Comparison of ENCODE assay signal across 10 cellular contexts in genomic region chr3:192449036-192449435, GRCh38.
A peak's percentile ranks its signal among the peaks of the same experiment; 100 is the strongest.
DNase-seq lines count a peak whose midpoint lies in the region; ATAC-seq and TF ChIP-seq lines count a peak whose summit lies in the region.
"Had no signal": no experiment of that assay in that cellular context is flagged by ENCODE, and none has a peak within 500 bp of the region (broad histone marks: within the 10 kb centered on the region; RNA-seq: fewer than 3 reads in every experiment).

No MANE protein-coding gene starts in this region.

- H3K4me1 ChIP-seq in osteoblast (ENCODE audit: insufficient read depth, low read length) (no peaks in the 10 kb centered on the region), ovary (ENCODE audit: insufficient read depth) (no peaks in the 10 kb centered on the region)

- H3K27ac ChIP-seq in osteoblast (ENCODE audit: low read depth, low read length) (no peak overlapping the region), ovary (no peak overlapping the region)

- no peaks in the 10 kb centered on the region for H3K79me2 ChIP-seq in osteoblast (ENCODE audit: insufficient read depth, low read length)

- TF ChIP-seq EP300 in ovary (IDR thresholded peaks at IDR 0.05), result no peak

- no peak for ATAC-seq in HG03039 (IDR thresholded peaks at IDR 0.05; ENCODE audit: unreplicated experiment)

- H2AFZ ChIP-seq in osteoblast (ENCODE audit: low read length), result no peak overlapping the region

- H3K9me3 ChIP-seq in osteoblast (ENCODE audit: low read depth, low read length) (no peaks in the 10 kb centered on the region), ovary (no peaks in the 10 kb centered on the region)

- TF ChIP-seq CTCF in astrocyte of the cerebellum (IDR thresholded peaks at IDR 0.05; ENCODE audit: low read depth, low read length, missing control alignments) (peak; percentile 36), osteoblast (IDR thresholded peaks at IDR 0.05; ENCODE audit: extremely low read depth, low read depth, low read length) (peak; percentile 44), ovary (IDR thresholded peaks at IDR 0.05) (no peak)

- DNase-seq in NCI-H2081 (lab: John Stamatoyannopoulos, UW), result peak; percentile 13 to 45
- no peak for DNase-seq in NCI-H2081 treated with DMSO at 0.1 percent for 48 hours (lab: John Stamatoyannopoulos, UW)
- peak; percentile 13 for DNase-seq in M059J (ENCODE audit: low read depth)
- no peak for DNase-seq in astrocyte of the cerebellum (ENCODE audit: low read depth)
- no peak for DNase-seq in osteoblast (ENCODE audit: insufficient read length, low spot score, missing footprints)
- no peak for DNase-seq in occipital lobe (lab: John Stamatoyannopoulos, UW)
- no peak for DNase-seq in ovary
- DNase-seq: naive B cell, NCI-H1048 had no signal

- no peak overlapping the region for H3K4me3 ChIP-seq in astrocyte of the cerebellum (ENCODE audit: low read depth, low read length)
- no peak overlapping the region for H3K4me3 ChIP-seq in osteoblast (ENCODE audit: insufficient read depth, low read length)
- no peak overlapping the region for H3K4me3 ChIP-seq in ovary

- intact Hi-C loops in ovary (cut with DNase I), result loop anchor here in 2 of 4 donors (5.0 to 10.0 kb wide), 2 partner anchors 1032 to 1034 kb away; no protein-coding TSS in a partner anchor

- 74 to 76% (median 74%) methylated on average over 4 of the region's 4 CpGs for WGBS in ovary, 3 donors

- no peak overlapping the region for H3K4me2 ChIP-seq in osteoblast (ENCODE audit: insufficient read depth, low read length)

- no peak for TF ChIP-seq POLR2A in ovary (IDR thresholded peaks at IDR 0.05)

- no peaks in the 10 kb centered on the region for H4K20me1 ChIP-seq in osteoblast (ENCODE audit: insufficient read depth, low read length)

- H3K36me3 ChIP-seq in osteoblast (ENCODE audit: insufficient read depth, low read length) (no peaks in the 10 kb centered on the region), ovary (no peaks in the 10 kb centered on the region)

- in situ Hi-C loops in astrocyte of the cerebellum (cut with HindIII; ENCODE audit: low sequenced_read_pairs), result no loop called here

- H3K27me3 ChIP-seq in osteoblast (ENCODE audit: insufficient read depth, low read length) (peaks cover 8% of the 10 kb centered on the region), ovary (no peaks in the 10 kb centered on the region)

Comparison
In these comparisons a context has a peak if more than half of its experiments do, and no peak if none do; other contexts are left out.
1. DNase-seq: peak in NCI-H2081 (2 of 2) and M059J (single experiment); none in NCI-H2081 treated with DMSO at 0.1 percent for 48 hours (single experiment), astrocyte of the cerebellum (single experiment), osteoblast (single experiment), occipital lobe (single experiment) and ovary (0 of 5).
2. CTCF ChIP-seq: peak in astrocyte of the cerebellum (single experiment) and osteoblast (single experiment); none in ovary (0 of 3).